In the genomic region with DNA sequence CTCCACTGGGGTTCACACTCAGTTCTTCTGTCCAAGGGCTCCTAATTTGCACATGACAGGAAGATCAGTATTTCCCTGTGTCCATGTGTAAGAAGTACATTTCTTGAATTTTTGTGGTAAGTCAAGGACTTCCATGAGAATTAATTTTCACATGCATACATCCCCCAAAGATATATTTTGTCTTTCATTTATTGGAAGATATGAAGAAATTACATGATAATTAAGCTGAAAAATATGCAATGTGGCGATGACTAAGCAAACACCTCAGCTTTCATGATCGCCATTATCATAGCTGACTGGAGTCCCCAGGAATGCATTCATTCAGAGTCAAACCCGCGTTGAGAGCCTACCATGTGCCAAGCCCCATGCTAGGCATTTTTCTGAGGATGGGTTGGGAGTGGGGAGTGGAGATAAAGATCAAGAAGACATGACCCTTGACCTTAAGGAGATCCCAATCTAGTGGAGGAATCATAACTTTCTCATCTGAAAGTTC, we compare ENCODE assay signal across 14 cellular contexts.
DNase-seq lines count a peak whose midpoint lies in the region; TF ChIP-seq lines count a peak whose summit lies in the region.
"Had no signal": no experiment of that assay in that cellular context is flagged by ENCODE, and none has a peak within 500 bp of the region (broad histone marks: within the 10 kb centered on the region; RNA-seq: fewer than 3 reads in every experiment).

No MANE protein-coding gene starts in this region.

- no peaks in the 10 kb centered on the region for H3K9me3 ChIP-seq in skeletal muscle satellite cell (replicated peaks; ENCODE audit: low read length)
- H3K9me3 ChIP-seq: thyroid gland had no signal

- H3K4me2 ChIP-seq in skeletal muscle satellite cell (ENCODE audit: low read length): peak overlapping the region; percentile 7

- POLR2A ChIA-PET in RWPE1 (lab: Yijun Ruan, JAX; ENCODE audit: low non-redundant PET): interaction anchor here (0.9 to 1.2 kb wide), 2 partner anchors 22 to 104 kb away, joined by 3 read pairs; no protein-coding TSS in a partner anchor

- no peak for TF ChIP-seq CTCF in RWPE1 (conservative IDR thresholded peaks at IDR 0.05; ENCODE audit: low read depth)
- no peak for TF ChIP-seq CTCF in fibroblast of pulmonary artery (IDR thresholded peaks at IDR 0.05; ENCODE audit: low read length, missing control alignments)

- no peaks in the 10 kb centered on the region for H3K36me3 ChIP-seq in skeletal muscle satellite cell (ENCODE audit: insufficient read depth, low read length)
- H3K36me3 ChIP-seq: thyroid gland had no signal

- CTCF ChIA-PET in RWPE1 (lab: Yijun Ruan, JAX): no interaction called here

- H3K27me3 ChIP-seq in skeletal muscle satellite cell (ENCODE audit: control insufficient read depth, insufficient read depth, low read length): no peaks in the 10 kb centered on the region
- H3K27me3 ChIP-seq: thyroid gland had no signal

- peak overlapping the region; percentile 79 for H3K27ac ChIP-seq in RWPE1
- H3K27ac ChIP-seq: thyroid gland had no signal

- H3K4me3 ChIP-seq in fibroblast of pulmonary artery (replicated peaks; ENCODE audit: low read depth, low read length): no peak overlapping the region
- no peak overlapping the region for H3K4me3 ChIP-seq in skeletal muscle satellite cell (ENCODE audit: low read length)
- H3K4me3 ChIP-seq: thyroid gland had no signal

- peaks cover 29% of the 10 kb centered on the region for H3K4me1 ChIP-seq in skeletal muscle satellite cell (ENCODE audit: control insufficient read depth, insufficient read depth, low read length)
- H3K4me1 ChIP-seq: thyroid gland had no signal

- H3K9ac ChIP-seq in skeletal muscle satellite cell (ENCODE audit: low read depth, low read length): no peak overlapping the region

- DNase-seq in H4 (ENCODE audit: low spot score): peak; percentile 58
- DNase-seq in RWPE1 (ENCODE audit: low spot score): peak; percentile 92
- DNase-seq in fibroblast of pulmonary artery (ENCODE audit: low read depth): peak; percentile 76
- no peak for DNase-seq in GF-D8 (lab: John Stamatoyannopoulos, UW)
- DNase-seq in globus pallidus (ENCODE audit: low spot score): no peak
- DNase-seq in activated CD4-positive, alpha-beta T cell treated with anti-CD3 and anti-CD28 coated beads, Interleukin-2, amount 50 U/mL, for 4 hours: no peak
- no peak for DNase-seq in OCI-M1 (lab: John Stamatoyannopoulos, UW)
- DNase-seq: left colon, NCI-H1436, NCI-H510A treated with DMSO at 0.1 percent for 48 hours, Right ventricle myocardium superior, small intestine, thyroid gland had no signal

Comparison
In these comparisons a context has a peak if more than half of its experiments do, and no peak if none do; other contexts are left out.
1. DNase-seq: peak in H4 (single experiment), RWPE1 (single experiment) and fibroblast of pulmonary artery (single experiment); none in GF-D8 (single experiment), globus pallidus (single experiment), activated CD4-positive, alpha-beta T cell treated with anti-CD3 and anti-CD28 coated beads, Interleukin-2, amount 50 U/mL, for 4 hours (0 of 2) and OCI-M1 (single experiment).